In genomic region chr22:46134111-46134705, GRCh38 we compare ENCODE assay signal across 21 cellular contexts.
"Had no signal": no experiment of that assay in that cellular context is flagged by ENCODE, and none has a peak within 500 bp of the region (broad histone marks: within the 10 kb centered on the region; RNA-seq: fewer than 3 reads in every experiment).

No MANE protein-coding gene starts in this region.

- H3K9me3 ChIP-seq: body of pancreas, esophagus muscularis mucosa, heart left ventricle, mucosa of descending colon, testis had no signal

- H3K27ac ChIP-seq: body of pancreas, esophagus muscularis mucosa, foreskin keratinocyte, heart left ventricle had no signal

- H3K4me1 Mint-ChIP-seq: activated CD4-positive, alpha-beta T cell treated with anti-CD3 and anti-CD28 coated beads for 36 hours had no signal

- H3K27me3 Mint-ChIP-seq: activated CD4-positive, alpha-beta T cell treated with anti-CD3 and anti-CD28 coated beads for 36 hours; activated naive CD8-positive, alpha-beta T cell; natural killer cell treated with Interleukin-12 subunit alpha and Interleukin-12 subunit beta and Interleukin-15 and Interleukin-18, amount 100 ng/mL, for 72 hours; progenitor cell of endocrine pancreas had no signal

- H3K4me3 ChIP-seq: body of pancreas, esophagus muscularis mucosa, heart left ventricle, mucosa of descending colon, testis had no signal

- H3K4me1 ChIP-seq: foreskin keratinocyte had no signal

- H3K36me3 ChIP-seq: esophagus muscularis mucosa, heart left ventricle had no signal

- H3K27ac Mint-ChIP-seq: activated CD4-positive, alpha-beta T cell treated with anti-CD3 and anti-CD28 coated beads for 36 hours; activated naive CD8-positive, alpha-beta T cell; natural killer cell treated with Interleukin-12 subunit alpha and Interleukin-12 subunit beta and Interleukin-15 and Interleukin-18, amount 100 ng/mL, for 72 hours; progenitor cell of endocrine pancreas; T-helper 2 cell treated with Interferon-gamma antibody and Interleukin-4, amounts not matched to agents 5 μg/mL and 100 μg/mL, for 36 hours had no signal

- H3K27me3 ChIP-seq: body of pancreas, esophagus muscularis mucosa, heart left ventricle, testis had no signal

- ATAC-seq: activated CD4-positive, alpha-beta T cell treated with anti-CD3 and anti-CD28 coated beads for 36 hours; body of pancreas; foreskin keratinocyte; heart left ventricle; left lobe of liver; mucosa of descending colon; natural killer cell treated with Interleukin-12 subunit alpha and Interleukin-12 subunit beta and Interleukin-15 and Interleukin-18, amount 100 ng/mL, for 72 hours; stimulated activated naive CD8-positive, alpha-beta T cell treated with anti-CD3 and anti-CD28 coated beads, Interleukin-15, Interleukin-2, amounts not matched to agents 100 U/mL and 50 U/mL, for 24 hours had no signal

- H3K9me3 Mint-ChIP-seq: natural killer cell treated with Interleukin-12 subunit alpha and Interleukin-12 subunit beta and Interleukin-15 and Interleukin-18, amount 100 ng/mL, for 72 hours; T-helper 2 cell treated with Interferon-gamma antibody and Interleukin-4, amounts not matched to agents 5 μg/mL and 100 μg/mL, for 36 hours had no signal

- H3K36me3 Mint-ChIP-seq: activated naive CD8-positive, alpha-beta T cell; natural killer cell treated with Interleukin-12 subunit alpha and Interleukin-12 subunit beta and Interleukin-15 and Interleukin-18, amount 100 ng/mL, for 72 hours had no signal

- H3K4me3 Mint-ChIP-seq: activated CD4-positive, alpha-beta T cell treated with anti-CD3 and anti-CD28 coated beads for 36 hours; activated naive CD8-positive, alpha-beta T cell; natural killer cell treated with Interleukin-12 subunit alpha and Interleukin-12 subunit beta and Interleukin-15 and Interleukin-18, amount 100 ng/mL, for 72 hours; T-helper 2 cell treated with Interferon-gamma antibody and Interleukin-4, amounts not matched to agents 5 μg/mL and 100 μg/mL, for 36 hours had no signal

- DNase-seq: activated CD4-positive, alpha-beta T cell treated with anti-CD3 and anti-CD28 coated beads for 36 hours; activated CD4-positive, CD25-positive, alpha-beta regulatory T cell; activated effector memory CD4-positive, alpha-beta T cell treated with Interleukin-2 at 50 U/mL for 16 hours; activated naive CD4-positive, alpha-beta T cell treated with Interleukin-2 at 50 U/mL for 16 hours; anterior cingulate cortex; body of pancreas; foreskin keratinocyte; kidney glomerular epithelial cell; stimulated activated CD4-positive, alpha-beta T cell treated with anti-CD3 and anti-CD28 coated beads, Interleukin-4, amount 100 ng/mL, for 1 hour; stimulated activated naive CD8-positive, alpha-beta T cell treated with anti-CD3 and anti-CD28 coated beads, Interleukin-15, Interleukin-2, amounts not matched to agents 100 U/mL and 50 U/mL, for 24 hours; T-helper 1 cell; testis; trophoblast cell had no signal
